23 cellular contexts compared by ENCODE assay signal in genomic region chr5:83628360-83628759, GRCh38.
"Had no signal": no experiment of that assay in that cellular context is flagged by ENCODE, and none has a peak within 500 bp of the region (broad histone marks: within the 10 kb centered on the region; RNA-seq: fewer than 3 reads in every experiment).

No MANE protein-coding gene starts in this region.

- H3K27ac ChIP-seq: foreskin keratinocyte, lower lobe of right lung, right lobe of liver, stomach, suprapubic skin, tibial nerve had no signal

- H3K4me3 ChIP-seq: lower lobe of right lung, mucosa of descending colon, right lobe of liver, stomach, suprapubic skin, tibial nerve had no signal

- ATAC-seq: foreskin keratinocyte; left lobe of liver; lower lobe of right lung; mucosa of descending colon; right lobe of liver; stimulated activated memory B cell treated with anti-CD40 and anti-IgM and Interleukin-4, amounts not matched to agents 10 μg/mL and 1 μg/mL and 100 μg/mL, for 72 hours had no signal

- H3K4me3 Mint-ChIP-seq: activated B cell treated with CpG ODN at 0.5 μM for 24 hours; activated naive CD4-positive, alpha-beta T cell treated with anti-CD3 and anti-CD28 coated beads, Interleukin-2, amount 10 ng/mL, durations not matched to agents 7 days and 5 days; naive B cell; neural crest cell; stimulated activated memory B cell treated with anti-CD40 and anti-IgM and Interleukin-4, amounts not matched to agents 10 μg/mL and 1 μg/mL and 100 μg/mL, for 72 hours had no signal

- H3K36me3 Mint-ChIP-seq: activated naive CD4-positive, alpha-beta T cell treated with anti-CD3 and anti-CD28 coated beads, Interleukin-2, amount 10 ng/mL, durations not matched to agents 7 days and 5 days; naive B cell; stimulated activated memory B cell treated with anti-CD40 and anti-IgM and Interleukin-4, amounts not matched to agents 10 μg/mL and 1 μg/mL and 100 μg/mL, for 72 hours had no signal

- H3K9me3 ChIP-seq: lower lobe of right lung, mucosa of descending colon, right lobe of liver, stomach, suprapubic skin, tibial nerve had no signal

- FAIRE-seq: small intestine had no signal

- H3K27me3 Mint-ChIP-seq: activated naive CD4-positive, alpha-beta T cell treated with anti-CD3 and anti-CD28 coated beads, Interleukin-2, amount 10 ng/mL, durations not matched to agents 7 days and 5 days; stimulated activated memory B cell treated with anti-CD40 and anti-IgM and Interleukin-4, amounts not matched to agents 10 μg/mL and 1 μg/mL and 100 μg/mL, for 72 hours had no signal

- H3K4me1 Mint-ChIP-seq: activated B cell treated with CpG ODN at 0.5 μM for 24 hours; activated naive CD4-positive, alpha-beta T cell treated with anti-CD3 and anti-CD28 coated beads, Interleukin-2, amount 10 ng/mL, durations not matched to agents 7 days and 5 days; naive B cell; stimulated activated memory B cell treated with anti-CD40 and anti-IgM and Interleukin-4, amounts not matched to agents 10 μg/mL and 1 μg/mL and 100 μg/mL, for 72 hours had no signal

- H3K27me3 ChIP-seq: foreskin keratinocyte, right lobe of liver, stomach, suprapubic skin, tibial nerve had no signal

- H3K27ac Mint-ChIP-seq: activated B cell treated with CpG ODN at 0.5 μM for 24 hours; activated naive CD4-positive, alpha-beta T cell treated with anti-CD3 and anti-CD28 coated beads, Interleukin-2, amount 10 ng/mL, durations not matched to agents 7 days and 5 days; naive B cell; stimulated activated memory B cell treated with anti-CD40 and anti-IgM and Interleukin-4, amounts not matched to agents 10 μg/mL and 1 μg/mL and 100 μg/mL, for 72 hours had no signal

- H3K4me1 ChIP-seq: foreskin keratinocyte, lower lobe of right lung, right lobe of liver, stomach, suprapubic skin had no signal

- DNase-seq: activated B cell treated with CpG ODN at 0.5 μM for 24 hours; activated CD4-positive, alpha-beta T cell treated with anti-CD3 and anti-CD28 coated beads for 4 hours; activated CD4-positive, alpha-beta T cell treated with anti-CD3 and anti-CD28 coated beads, Interleukin-2, amount 50 U/mL, for 48 hours; activated effector memory CD4-positive, alpha-beta T cell treated with anti-CD3 and anti-CD28 coated beads, Interleukin-2, amount 50 U/mL, for 16 hours; activated naive CD4-positive, alpha-beta T cell treated with anti-CD3 and anti-CD28 coated beads, Interleukin-2, amount 10 ng/mL, durations not matched to agents 7 days and 5 days; aorta; erythroblast; lower lobe of right lung; mesendoderm; mucosa of descending colon; naive B cell; posterior cingulate gyrus; right lobe of liver; small intestine; stimulated activated CD4-positive, alpha-beta T cell treated with anti-CD3 and anti-CD28 coated beads, Interleukin-15, amount 100 ng/mL, for 24 hours; stomach; T-helper 1 cell had no signal

- H3K36me3 ChIP-seq: lower lobe of right lung, right lobe of liver, stomach, suprapubic skin, tibial nerve had no signal

- H3K9me3 Mint-ChIP-seq: activated B cell treated with CpG ODN at 0.5 μM for 24 hours; activated naive CD4-positive, alpha-beta T cell treated with anti-CD3 and anti-CD28 coated beads, Interleukin-2, amount 10 ng/mL, durations not matched to agents 7 days and 5 days; stimulated activated memory B cell treated with anti-CD40 and anti-IgM and Interleukin-4, amounts not matched to agents 10 μg/mL and 1 μg/mL and 100 μg/mL, for 72 hours had no signal
